Comparison of ENCODE assay signal across 1 cellular context in the genomic region with DNA sequence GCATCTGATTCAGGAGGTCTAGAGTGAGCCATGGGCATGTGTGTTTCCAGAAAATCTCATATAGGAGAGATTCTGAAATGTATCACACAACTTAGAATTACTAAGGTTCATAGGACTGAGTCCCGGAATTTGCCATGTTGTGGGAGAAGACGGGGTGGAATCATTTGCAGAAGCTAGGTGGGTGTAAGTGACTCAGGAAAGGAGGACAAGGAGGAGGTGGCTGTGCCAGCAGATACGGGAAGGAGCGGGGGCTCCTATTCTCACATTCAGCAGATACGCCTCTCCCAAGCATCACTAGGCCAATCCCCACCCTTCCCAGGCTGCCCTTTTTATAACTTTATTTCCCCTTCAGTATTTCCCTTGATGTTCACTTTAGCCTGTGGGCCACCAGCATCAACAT.
TF ChIP-seq lines count a peak whose summit lies in the region.

No MANE protein-coding gene starts in this region.

TF ChIP-seq in A549, 52 proteins besides CTCF, POLR2A, EP300 and RAD21:
- TF ChIP-seq, protein P1, sequence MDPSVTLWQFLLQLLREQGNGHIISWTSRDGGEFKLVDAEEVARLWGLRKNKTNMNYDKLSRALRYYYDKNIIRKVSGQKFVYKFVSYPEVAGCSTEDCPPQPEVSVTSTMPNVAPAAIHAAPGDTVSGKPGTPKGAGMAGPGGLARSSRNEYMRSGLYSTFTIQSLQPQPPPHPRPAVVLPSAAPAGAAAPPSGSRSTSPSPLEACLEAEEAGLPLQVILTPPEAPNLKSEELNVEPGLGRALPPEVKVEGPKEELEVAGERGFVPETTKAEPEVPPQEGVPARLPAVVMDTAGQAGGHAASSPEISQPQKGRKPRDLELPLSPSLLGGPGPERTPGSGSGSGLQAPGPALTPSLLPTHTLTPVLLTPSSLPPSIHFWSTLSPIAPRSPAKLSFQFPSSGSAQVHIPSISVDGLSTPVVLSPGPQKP (IDR thresholded peaks at IDR 0.05; ENCODE audit: low read depth, low read length) = no peak
- TF ChIP-seq RARB (CRISPR knock-in tag; IDR thresholded peaks at IDR 0.05) (no peak), MAFK (IDR thresholded peaks at IDR 0.05; ENCODE audit: partially characterized antibody) (no peak), ZNF302 (CRISPR knock-in tag; IDR thresholded peaks at IDR 0.05) (no peak), ZFP36 (IDR thresholded peaks at IDR 0.05; ENCODE audit: borderline replicate concordance, partially characterized antibody) (no peak), KDM1A (IDR thresholded peaks at IDR 0.05; ENCODE audit: low read depth) (no peak), ESRRA (IDR thresholded peaks at IDR 0.05; ENCODE audit: borderline replicate concordance, low read length) (no peak), JUNB (IDR thresholded peaks at IDR 0.05) (no peak), POLR2AphosphoS2 (conservative IDR thresholded peaks at IDR 0.05; ENCODE audit: low read length) (no peak), RCOR1 (IDR thresholded peaks at IDR 0.05; ENCODE audit: low read depth, low read length) (no peak), FOSL2 (IDR thresholded peaks at IDR 0.05) (no peak), FOSL2 (CRISPR knock-in tag; IDR thresholded peaks at IDR 0.05) (no peak), CEBPB (IDR thresholded peaks at IDR 0.05) (no peak), NFE2L2 (conservative IDR thresholded peaks at IDR 0.05; ENCODE audit: low read length) (no peak), TFCP2L1 (CRISPR knock-in tag; IDR thresholded peaks at IDR 0.05) (no peak)
- TF ChIP-seq, protein P2, sequence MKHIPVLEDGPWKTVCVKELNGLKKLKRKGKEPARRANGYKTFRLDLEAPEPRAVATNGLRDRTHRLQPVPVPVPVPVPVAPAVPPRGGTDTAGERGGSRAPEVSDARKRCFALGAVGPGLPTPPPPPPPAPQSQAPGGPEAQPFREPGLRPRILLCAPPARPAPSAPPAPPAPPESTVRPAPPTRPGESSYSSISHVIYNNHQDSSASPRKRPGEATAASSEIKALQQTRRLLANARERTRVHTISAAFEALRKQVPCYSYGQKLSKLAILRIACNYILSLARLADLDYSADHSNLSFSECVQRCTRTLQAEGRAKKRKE (CRISPR knock-in tag; IDR thresholded peaks at IDR 0.05; ENCODE audit: low read depth) = no peak
- TF ChIP-seq, protein P3, sequence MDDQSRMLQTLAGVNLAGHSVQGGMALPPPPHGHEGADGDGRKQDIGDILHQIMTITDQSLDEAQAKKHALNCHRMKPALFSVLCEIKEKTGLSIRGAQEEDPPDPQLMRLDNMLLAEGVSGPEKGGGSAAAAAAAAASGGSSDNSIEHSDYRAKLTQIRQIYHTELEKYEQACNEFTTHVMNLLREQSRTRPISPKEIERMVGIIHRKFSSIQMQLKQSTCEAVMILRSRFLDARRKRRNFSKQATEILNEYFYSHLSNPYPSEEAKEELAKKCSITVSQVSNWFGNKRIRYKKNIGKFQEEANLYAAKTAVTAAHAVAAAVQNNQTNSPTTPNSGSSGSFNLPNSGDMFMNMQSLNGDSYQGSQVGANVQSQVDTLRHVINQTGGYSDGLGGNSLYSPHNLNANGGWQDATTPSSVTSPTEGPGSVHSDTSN (IDR thresholded peaks at IDR 0.05) = no peak
- TF ChIP-seq, protein P4, sequence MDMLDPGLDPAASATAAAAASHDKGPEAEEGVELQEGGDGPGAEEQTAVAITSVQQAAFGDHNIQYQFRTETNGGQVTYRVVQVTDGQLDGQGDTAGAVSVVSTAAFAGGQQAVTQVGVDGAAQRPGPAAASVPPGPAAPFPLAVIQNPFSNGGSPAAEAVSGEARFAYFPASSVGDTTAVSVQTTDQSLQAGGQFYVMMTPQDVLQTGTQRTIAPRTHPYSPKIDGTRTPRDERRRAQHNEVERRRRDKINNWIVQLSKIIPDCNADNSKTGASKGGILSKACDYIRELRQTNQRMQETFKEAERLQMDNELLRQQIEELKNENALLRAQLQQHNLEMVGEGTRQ (IDR thresholded peaks at IDR 0.05) = no peak
- TF ChIP-seq, protein P5, sequence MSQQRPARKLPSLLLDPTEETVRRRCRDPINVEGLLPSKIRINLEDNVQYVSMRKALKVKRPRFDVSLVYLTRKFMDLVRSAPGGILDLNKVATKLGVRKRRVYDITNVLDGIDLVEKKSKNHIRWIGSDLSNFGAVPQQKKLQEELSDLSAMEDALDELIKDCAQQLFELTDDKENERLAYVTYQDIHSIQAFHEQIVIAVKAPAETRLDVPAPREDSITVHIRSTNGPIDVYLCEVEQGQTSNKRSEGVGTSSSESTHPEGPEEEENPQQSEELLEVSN (IDR thresholded peaks at IDR 0.05; ENCODE audit: borderline replicate concordance, low read depth) = no peak
TF ChIP-seq in A549: peak in this region for 0.
